ENCODE assay signal across 7 cellular contexts in the genomic region with DNA sequence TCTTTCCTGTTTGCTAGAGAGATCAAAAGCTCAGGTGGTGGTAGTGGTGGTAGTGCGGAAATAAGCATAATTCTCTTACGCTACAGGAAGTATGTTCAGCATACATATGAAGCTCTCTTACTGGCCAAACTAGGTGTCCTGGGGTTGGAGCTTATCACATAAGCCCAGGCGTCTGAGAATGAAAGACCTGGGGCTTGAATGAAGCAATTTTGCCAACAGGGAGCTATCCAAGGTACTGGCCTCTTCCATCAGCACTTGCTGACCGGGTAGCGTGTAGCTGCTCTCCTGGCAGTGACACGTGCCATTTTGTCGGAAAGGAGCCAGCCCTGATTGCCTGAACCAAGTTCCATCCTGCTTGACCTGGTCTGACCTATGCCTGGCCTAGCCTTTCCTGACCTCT.
DNase-seq lines count a peak whose midpoint lies in the region; ATAC-seq and TF ChIP-seq lines count a peak whose summit lies in the region.

No MANE protein-coding gene starts in this region.

- H3K4me3 ChIP-seq in HCT116 (replicated peaks in 1 of 2; ENCODE audit: low read depth in 1 of 2, low read length in 2 of 2) (no peak overlapping the region), fibroblast of lung (replicated peaks in 1 of 4; ENCODE audit: control extremely low read depth in 1 of 4, insufficient read depth in 1 of 4, low read depth in 3 of 4, low read length in 4 of 4) (no peak overlapping the region)

- H3K79me2 ChIP-seq in HCT116 (ENCODE audit: insufficient read depth, low read length) (no peaks in the 10 kb centered on the region), fibroblast of lung (ENCODE audit: control insufficient read depth, insufficient read depth, low read length) (no peaks in the 10 kb centered on the region)

- no peak for TF ChIP-seq RAD21 in HCT116 (IDR thresholded peaks at IDR 0.05; ENCODE audit: low read depth)

- ATAC-seq in HCT116 (no peak), sciatic nerve (peak; percentile 26), GM21737 (IDR thresholded peaks at IDR 0.05; ENCODE audit: unreplicated experiment) (no peak)

- H2AFZ ChIP-seq in HCT116 (ENCODE audit: low read depth, low read length, poor library complexity, severe bottlenecking) (no peak overlapping the region), fibroblast of lung (ENCODE audit: low read length) (no peak overlapping the region)

- H3K4me1 ChIP-seq in HCT116 (ENCODE audit: control insufficient read depth in 1 of 2, insufficient read depth in 2 of 2, low read length in 2 of 2) (no peaks in the 10 kb centered on the region), fibroblast of lung (ENCODE audit: control insufficient read depth, extremely low read depth, insufficient read depth, low read length) (no peaks in the 10 kb centered on the region)

- no TSS peak for BruUV-seq in HCT116 (replicated peaks; lab: Mats Ljungman, UMichigan)

- no peak overlapping the region for H3K4me2 ChIP-seq in HCT116 (ENCODE audit: low read length)
- no peak overlapping the region for H3K4me2 ChIP-seq in fibroblast of lung (ENCODE audit: extremely low read depth, insufficient read depth, low read length)

- no peak for DNase-seq in HCT116 (ENCODE audit: low read depth, low spot score)
- DNase-seq in RPMI8226: peak; percentile 45
- DNase-seq in fibroblast of lung (ENCODE audit: low read depth in 2 of 2): peak; percentile 54 to 64
- no peak for DNase-seq in sciatic nerve (ENCODE audit: low spot score)
- DNase-seq in NK-92 (lab: John Stamatoyannopoulos, UW; ENCODE audit: unreplicated experiment): no peak
- no peak for DNase-seq in GM19238 (ENCODE audit: insufficient read length, low spot score)

- H3K36me3 ChIP-seq in HCT116 (ENCODE audit: control insufficient read depth in 1 of 2, insufficient read depth in 2 of 2, low read length in 2 of 2) (no peaks in the 10 kb centered on the region), fibroblast of lung (ENCODE audit: control insufficient read depth, insufficient read depth, low read length) (no peaks in the 10 kb centered on the region)

- POLR2A ChIA-PET in HCT116 (lab: Charles Lee): no interaction called here

- H3K9ac ChIP-seq in HCT116 (ENCODE audit: low read length) (no peak overlapping the region), fibroblast of lung (ENCODE audit: insufficient read depth, low read length) (no peak overlapping the region)

- H3K27me3 ChIP-seq in HCT116 (ENCODE audit: insufficient read depth, low read length) (no peaks in the 10 kb centered on the region), fibroblast of lung (ENCODE audit: control insufficient read depth, insufficient read depth, low read length) (no peaks in the 10 kb centered on the region)

- H3K9me2 ChIP-seq in HCT116 (ENCODE audit: insufficient read depth): no peaks in the 10 kb centered on the region

- TF ChIP-seq CTCF in HCT116 (IDR thresholded peaks at IDR 0.05 in 2 of 3, conservative IDR thresholded peaks at IDR 0.05 in 1 of 3; ENCODE audit: borderline replicate concordance in 1 of 3, insufficient read depth in 1 of 3, low read depth in 2 of 3, low read length in 2 of 3): no peak
- no peak for TF ChIP-seq CTCF in fibroblast of lung (conservative IDR thresholded peaks at IDR 0.05 in 1 of 2, IDR thresholded peaks at IDR 0.05 in 1 of 2; ENCODE audit: low read depth in 1 of 2, low read length in 2 of 2)

- RAD21 ChIA-PET in HCT116 (lab: Charles Lee; ENCODE audit: low non-redundant PET in 1 of 2, low total read pairs in 2 of 2, uncharacterized antibody in 2 of 2, unreplicated experiment in 2 of 2): no interaction called here

- no peaks in the 10 kb centered on the region for H4K20me1 ChIP-seq in HCT116 (ENCODE audit: insufficient read depth)
- H4K20me1 ChIP-seq in fibroblast of lung (ENCODE audit: control insufficient read depth, extremely low read depth, insufficient read depth, low read length): no peaks in the 10 kb centered on the region

- intact Hi-C loops in HCT116 (cut with micrococcal nuclease): no loop called here
- intact Hi-C loops in sciatic nerve (cut with DNase I): no loop called here

- H3K27ac ChIP-seq in HCT116 (ENCODE audit: low read depth, low read length) (no peak overlapping the region), fibroblast of lung (ENCODE audit: insufficient read depth, low read length) (no peak overlapping the region)

- TF ChIP-seq POLR2A in HCT116 (IDR thresholded peaks at IDR 0.05; ENCODE audit: borderline replicate concordance, extremely low read depth, insufficient read depth, insufficient read length): no peak

- H3K9me3 ChIP-seq in HCT116 (ENCODE audit: control insufficient read depth in 1 of 2, insufficient read depth in 1 of 2, low read depth in 1 of 2, low read length in 2 of 2) (no peaks in the 10 kb centered on the region), fibroblast of lung (ENCODE audit: control insufficient read depth, insufficient read depth, low read depth, low read length) (no peaks in the 10 kb centered on the region)

- CTCF ChIA-PET in HCT116 (lab: Charles Lee): interaction anchor here (1.1 kb wide), 1 partner anchor 14 kb away, joined by 5 read pairs; no protein-coding TSS in a partner anchor

TF ChIP-seq in HCT116, 20 proteins besides CTCF, POLR2A, EP300 and RAD21:
- TF ChIP-seq, protein P1, sequence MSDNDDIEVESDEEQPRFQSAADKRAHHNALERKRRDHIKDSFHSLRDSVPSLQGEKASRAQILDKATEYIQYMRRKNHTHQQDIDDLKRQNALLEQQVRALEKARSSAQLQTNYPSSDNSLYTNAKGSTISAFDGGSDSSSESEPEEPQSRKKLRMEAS (IDR thresholded peaks at IDR 0.05): no peak
- TF ChIP-seq, protein P2, sequence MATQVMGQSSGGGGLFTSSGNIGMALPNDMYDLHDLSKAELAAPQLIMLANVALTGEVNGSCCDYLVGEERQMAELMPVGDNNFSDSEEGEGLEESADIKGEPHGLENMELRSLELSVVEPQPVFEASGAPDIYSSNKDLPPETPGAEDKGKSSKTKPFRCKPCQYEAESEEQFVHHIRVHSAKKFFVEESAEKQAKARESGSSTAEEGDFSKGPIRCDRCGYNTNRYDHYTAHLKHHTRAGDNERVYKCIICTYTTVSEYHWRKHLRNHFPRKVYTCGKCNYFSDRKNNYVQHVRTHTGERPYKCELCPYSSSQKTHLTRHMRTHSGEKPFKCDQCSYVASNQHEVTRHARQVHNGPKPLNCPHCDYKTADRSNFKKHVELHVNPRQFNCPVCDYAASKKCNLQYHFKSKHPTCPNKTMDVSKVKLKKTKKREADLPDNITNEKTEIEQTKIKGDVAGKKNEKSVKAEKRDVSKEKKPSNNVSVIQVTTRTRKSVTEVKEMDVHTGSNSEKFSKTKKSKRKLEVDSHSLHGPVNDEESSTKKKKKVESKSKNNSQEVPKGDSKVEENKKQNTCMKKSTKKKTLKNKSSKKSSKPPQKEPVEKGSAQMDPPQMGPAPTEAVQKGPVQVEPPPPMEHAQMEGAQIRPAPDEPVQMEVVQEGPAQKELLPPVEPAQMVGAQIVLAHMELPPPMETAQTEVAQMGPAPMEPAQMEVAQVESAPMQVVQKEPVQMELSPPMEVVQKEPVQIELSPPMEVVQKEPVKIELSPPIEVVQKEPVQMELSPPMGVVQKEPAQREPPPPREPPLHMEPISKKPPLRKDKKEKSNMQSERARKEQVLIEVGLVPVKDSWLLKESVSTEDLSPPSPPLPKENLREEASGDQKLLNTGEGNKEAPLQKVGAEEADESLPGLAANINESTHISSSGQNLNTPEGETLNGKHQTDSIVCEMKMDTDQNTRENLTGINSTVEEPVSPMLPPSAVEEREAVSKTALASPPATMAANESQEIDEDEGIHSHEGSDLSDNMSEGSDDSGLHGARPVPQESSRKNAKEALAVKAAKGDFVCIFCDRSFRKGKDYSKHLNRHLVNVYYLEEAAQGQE (IDR thresholded peaks at IDR 0.05; ENCODE audit: low read depth): peak; percentile 92
- TF ChIP-seq JUND (IDR thresholded peaks at IDR 0.05): no peak
- TF ChIP-seq CBX3 (IDR thresholded peaks at IDR 0.05; ENCODE audit: low read depth): no peak

Comparison
In these comparisons a context has a peak if more than half of its experiments do, and no peak if none do; other contexts are left out.
1. DNase-seq: peak in RPMI8226 (single experiment) and fibroblast of lung (2 of 2); none in HCT116 (single experiment), sciatic nerve (single experiment), NK-92 (single experiment) and GM19238 (single experiment).